ENCODE assay signal across 8 cellular contexts in the genomic region with DNA sequence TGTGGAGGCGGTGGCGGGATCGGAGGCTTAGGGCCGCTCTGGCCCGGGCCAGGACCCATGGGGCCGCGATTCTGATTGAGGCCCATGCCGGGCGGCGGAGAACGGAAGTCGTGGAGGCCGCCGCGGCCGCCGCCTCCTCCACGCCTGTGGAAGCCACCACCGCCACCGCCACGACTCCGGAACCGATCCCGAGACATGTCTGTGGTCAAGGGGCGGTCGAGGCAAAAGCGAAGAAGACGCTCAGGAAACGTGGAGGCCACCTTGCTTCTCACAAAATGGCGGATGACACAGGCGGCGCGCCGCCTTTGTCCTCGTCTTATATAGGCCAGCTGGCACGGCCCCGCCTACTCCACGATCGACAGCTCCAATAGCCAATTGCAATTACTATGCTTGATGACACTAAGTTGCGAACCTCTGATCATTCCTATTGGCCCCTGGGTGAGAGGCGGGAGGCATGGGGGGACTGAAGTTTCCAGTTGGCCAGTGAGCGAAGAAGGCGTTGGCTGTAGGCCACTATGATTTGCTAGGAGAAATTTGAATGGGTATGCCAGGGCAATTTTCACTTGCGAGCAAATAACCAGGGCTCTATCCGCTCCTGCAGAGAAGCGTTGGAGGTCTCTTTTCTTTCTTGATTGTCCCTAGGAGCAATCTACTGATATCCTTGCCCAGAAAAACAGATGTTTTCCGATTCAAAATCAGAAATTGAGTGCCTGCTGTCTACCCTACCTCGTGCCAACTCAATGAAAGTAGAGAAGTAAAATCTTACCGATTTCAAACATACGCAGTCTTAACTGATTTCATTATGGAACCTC. TPM values are rescaled to one million over a fixed set of nuclear protein-coding genes. Genes with fewer than 3 reads are reported as not detected.
DNase-seq lines count a peak whose midpoint lies in the region; ATAC-seq and TF ChIP-seq lines count a peak whose summit lies in the region.

A gene with protein sequence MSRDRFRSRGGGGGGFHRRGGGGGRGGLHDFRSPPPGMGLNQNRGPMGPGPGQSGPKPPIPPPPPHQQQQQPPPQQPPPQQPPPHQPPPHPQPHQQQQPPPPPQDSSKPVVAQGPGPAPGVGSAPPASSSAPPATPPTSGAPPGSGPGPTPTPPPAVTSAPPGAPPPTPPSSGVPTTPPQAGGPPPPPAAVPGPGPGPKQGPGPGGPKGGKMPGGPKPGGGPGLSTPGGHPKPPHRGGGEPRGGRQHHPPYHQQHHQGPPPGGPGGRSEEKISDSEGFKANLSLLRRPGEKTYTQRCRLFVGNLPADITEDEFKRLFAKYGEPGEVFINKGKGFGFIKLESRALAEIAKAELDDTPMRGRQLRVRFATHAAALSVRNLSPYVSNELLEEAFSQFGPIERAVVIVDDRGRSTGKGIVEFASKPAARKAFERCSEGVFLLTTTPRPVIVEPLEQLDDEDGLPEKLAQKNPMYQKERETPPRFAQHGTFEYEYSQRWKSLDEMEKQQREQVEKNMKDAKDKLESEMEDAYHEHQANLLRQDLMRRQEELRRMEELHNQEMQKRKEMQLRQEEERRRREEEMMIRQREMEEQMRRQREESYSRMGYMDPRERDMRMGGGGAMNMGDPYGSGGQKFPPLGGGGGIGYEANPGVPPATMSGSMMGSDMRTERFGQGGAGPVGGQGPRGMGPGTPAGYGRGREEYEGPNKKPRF (minus strand): TSS at position 293 of the 812 bp plus-strand sequence. CDS start 96 bp downstream, at position 197.

- peaks cover 24% of the 10 kb centered on the region for H3K36me3 ChIP-seq in GM06990 (ENCODE audit: control insufficient read depth, insufficient read depth, low read length)
- peaks cover 33 to 37% of the 10 kb centered on the region in 2 experiments for H3K36me3 ChIP-seq in SK-N-SH (replicated peaks in 1 of 2; ENCODE audit: control insufficient read depth in 1 of 2, insufficient read depth in 2 of 2, low read length in 1 of 2)

- H3K27me3 ChIP-seq in GM06990 (replicated peaks; ENCODE audit: control insufficient read depth, insufficient read depth, low read length) (no peaks in the 10 kb centered on the region), SK-N-SH (ENCODE audit: insufficient read depth) (no peaks in the 10 kb centered on the region)

- peak; percentile 94 for DNase-seq in GM06990 (ENCODE audit: extremely low read depth, insufficient read length)
- DNase-seq in NCI-H1048 (lab: John Stamatoyannopoulos, UW): peak; percentile 87
- DNase-seq in SK-N-SH: peak; percentile 97
- DNase-seq in activated naive CD4-positive, alpha-beta T cell treated with anti-CD3 and anti-CD28 coated beads, Interleukin-2, amount 50 U/mL, for 16 hours: peak; percentile 94
- DNase-seq in germinal center (ENCODE audit: low spot score): peak; percentile 100
- DNase-seq in non-pigmented ciliary epithelial cell (ENCODE audit: low read depth): peak; percentile 98
- peak; percentile 100 for DNase-seq in superior temporal gyrus (ENCODE audit: extremely low spot score)

- 2% methylated on average over 43 of the region's 50 CpGs for WGBS in SK-N-SH (ENCODE audit: low lambda C conversion rate)

- H3F3A ChIP-seq in SK-N-SH (replicated peaks; ENCODE audit: insufficient read depth): peaks cover 14% of the 10 kb centered on the region

- TF ChIP-seq CTCF in GM06990 (IDR thresholded peaks at IDR 0.05; ENCODE audit: insufficient read depth, low read length, poor library complexity, severe bottlenecking): no peak
- no peak for TF ChIP-seq CTCF in SK-N-SH (IDR thresholded peaks at IDR 0.05)

- TF ChIP-seq RAD21 in SK-N-SH (IDR thresholded peaks at IDR 0.05; ENCODE audit: low read length): no peak

- peak within 1 kb of the TSS; percentile 82 to 87 for H3K27ac ChIP-seq in SK-N-SH (ENCODE audit: low read depth in 2 of 2, low read length in 1 of 2)

- peak within 1 kb of the TSS; percentile 82 for H2AFZ ChIP-seq in SK-N-SH (ENCODE audit: low read depth)

- peak within 1 kb of the TSS; percentile 80 for H3K4me2 ChIP-seq in SK-N-SH

- no peaks in the 10 kb centered on the region for H3K9me3 ChIP-seq in SK-N-SH

- POLR2A ChIA-PET in SK-N-SH (lab: Yijun Ruan, JAX): interaction anchor here (0.6 to 1.1 kb wide), 13 partner anchors 9 to 407 kb away, joined by 3 to 8 read pairs (median 3); a partner anchor contains a TSS

- no peak for TF ChIP-seq EP300 in SK-N-SH (IDR thresholded peaks at IDR 0.05; ENCODE audit: borderline replicate concordance in 1 of 2, low read depth in 1 of 2, low read length in 1 of 2)

- peaks cover 52% of the 10 kb centered on the region for H3K79me2 ChIP-seq in SK-N-SH (ENCODE audit: insufficient read depth)

- peaks cover 15 to 19% of the 10 kb centered on the region in 2 experiments; a peak in 3 of 4 replicates for H3K4me1 ChIP-seq in SK-N-SH (ENCODE audit: control insufficient read depth in 1 of 2, insufficient read depth in 2 of 2, low read depth in 1 of 2, low read length in 1 of 2)

- CTCF ChIA-PET in SK-N-SH (lab: Yijun Ruan, JAX): no interaction called here

- H3K4me3 ChIP-seq in GM06990 (replicated peaks; ENCODE audit: low read depth, low read length) (peak within 1 kb of the TSS; percentile 97), SK-N-SH (ENCODE audit: low read depth in 2 of 2, low read length in 1 of 2) (peak within 1 kb of the TSS; percentile 78 to 79)

- ATAC-seq in HG02571 (IDR thresholded peaks at IDR 0.05; ENCODE audit: unreplicated experiment): peak; percentile 88

- H3K9ac ChIP-seq in SK-N-SH: peak within 1 kb of the TSS; percentile 99

- H3K9me2 ChIP-seq in SK-N-SH: no peaks in the 10 kb centered on the region

- H4K20me1 ChIP-seq in SK-N-SH (ENCODE audit: insufficient read depth): peaks cover 39% of the 10 kb centered on the region

TF ChIP-seq in SK-N-SH, 30 proteins besides CTCF, POLR2A, EP300 and RAD21 (continues in another document):
- TF ChIP-seq, protein P1, sequence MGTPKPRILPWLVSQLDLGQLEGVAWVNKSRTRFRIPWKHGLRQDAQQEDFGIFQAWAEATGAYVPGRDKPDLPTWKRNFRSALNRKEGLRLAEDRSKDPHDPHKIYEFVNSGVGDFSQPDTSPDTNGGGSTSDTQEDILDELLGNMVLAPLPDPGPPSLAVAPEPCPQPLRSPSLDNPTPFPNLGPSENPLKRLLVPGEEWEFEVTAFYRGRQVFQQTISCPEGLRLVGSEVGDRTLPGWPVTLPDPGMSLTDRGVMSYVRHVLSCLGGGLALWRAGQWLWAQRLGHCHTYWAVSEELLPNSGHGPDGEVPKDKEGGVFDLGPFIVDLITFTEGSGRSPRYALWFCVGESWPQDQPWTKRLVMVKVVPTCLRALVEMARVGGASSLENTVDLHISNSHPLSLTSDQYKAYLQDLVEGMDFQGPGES (IDR thresholded peaks at IDR 0.05; ENCODE audit: low read depth, low read length): peak; percentile 82
- no peak for TF ChIP-seq TCF12 (IDR thresholded peaks at IDR 0.05)
- peak; percentile 99 for TF ChIP-seq POLR2AphosphoS5 (IDR thresholded peaks at IDR 0.05; ENCODE audit: low read depth, low read length)
- TF ChIP-seq EZH2phosphoT487 (IDR thresholded peaks at IDR 0.05; ENCODE audit: borderline replicate concordance, low read depth): no peak
- TF ChIP-seq MXI1 (IDR thresholded peaks at IDR 0.05; ENCODE audit: low read depth, low read length): peak; percentile 91
- peak; percentile 47; the same call in 1 of the 2 replicates for TF ChIP-seq TEAD4 (IDR thresholded peaks at IDR 0.05; ENCODE audit: borderline replicate concordance, insufficient read depth)
- peak; percentile 82; the same call in 1 of the 2 replicates for TF ChIP-seq SIN3A (IDR thresholded peaks at IDR 0.05; ENCODE audit: borderline replicate concordance, low read depth, low read length)
- TF ChIP-seq NRF1 (IDR thresholded peaks at IDR 0.05; ENCODE audit: low read depth, low read length): no peak
- no peak for TF ChIP-seq RXRA (IDR thresholded peaks at IDR 0.05; ENCODE audit: borderline replicate concordance, low read depth)
- no peak for TF ChIP-seq FOSL2 (IDR thresholded peaks at IDR 0.05; ENCODE audit: borderline replicate concordance, low read depth)
- TF ChIP-seq, protein P2, sequence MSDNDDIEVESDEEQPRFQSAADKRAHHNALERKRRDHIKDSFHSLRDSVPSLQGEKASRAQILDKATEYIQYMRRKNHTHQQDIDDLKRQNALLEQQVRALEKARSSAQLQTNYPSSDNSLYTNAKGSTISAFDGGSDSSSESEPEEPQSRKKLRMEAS (IDR thresholded peaks at IDR 0.05; ENCODE audit: low read depth): peak; percentile 87
- TF ChIP-seq, protein P3, sequence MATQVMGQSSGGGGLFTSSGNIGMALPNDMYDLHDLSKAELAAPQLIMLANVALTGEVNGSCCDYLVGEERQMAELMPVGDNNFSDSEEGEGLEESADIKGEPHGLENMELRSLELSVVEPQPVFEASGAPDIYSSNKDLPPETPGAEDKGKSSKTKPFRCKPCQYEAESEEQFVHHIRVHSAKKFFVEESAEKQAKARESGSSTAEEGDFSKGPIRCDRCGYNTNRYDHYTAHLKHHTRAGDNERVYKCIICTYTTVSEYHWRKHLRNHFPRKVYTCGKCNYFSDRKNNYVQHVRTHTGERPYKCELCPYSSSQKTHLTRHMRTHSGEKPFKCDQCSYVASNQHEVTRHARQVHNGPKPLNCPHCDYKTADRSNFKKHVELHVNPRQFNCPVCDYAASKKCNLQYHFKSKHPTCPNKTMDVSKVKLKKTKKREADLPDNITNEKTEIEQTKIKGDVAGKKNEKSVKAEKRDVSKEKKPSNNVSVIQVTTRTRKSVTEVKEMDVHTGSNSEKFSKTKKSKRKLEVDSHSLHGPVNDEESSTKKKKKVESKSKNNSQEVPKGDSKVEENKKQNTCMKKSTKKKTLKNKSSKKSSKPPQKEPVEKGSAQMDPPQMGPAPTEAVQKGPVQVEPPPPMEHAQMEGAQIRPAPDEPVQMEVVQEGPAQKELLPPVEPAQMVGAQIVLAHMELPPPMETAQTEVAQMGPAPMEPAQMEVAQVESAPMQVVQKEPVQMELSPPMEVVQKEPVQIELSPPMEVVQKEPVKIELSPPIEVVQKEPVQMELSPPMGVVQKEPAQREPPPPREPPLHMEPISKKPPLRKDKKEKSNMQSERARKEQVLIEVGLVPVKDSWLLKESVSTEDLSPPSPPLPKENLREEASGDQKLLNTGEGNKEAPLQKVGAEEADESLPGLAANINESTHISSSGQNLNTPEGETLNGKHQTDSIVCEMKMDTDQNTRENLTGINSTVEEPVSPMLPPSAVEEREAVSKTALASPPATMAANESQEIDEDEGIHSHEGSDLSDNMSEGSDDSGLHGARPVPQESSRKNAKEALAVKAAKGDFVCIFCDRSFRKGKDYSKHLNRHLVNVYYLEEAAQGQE (IDR thresholded peaks at IDR 0.05; ENCODE audit: low read depth, low read length): peak; percentile 55; the same call in 1 of the 2 replicates
- no peak for TF ChIP-seq SMC3 (IDR thresholded peaks at IDR 0.05; ENCODE audit: low read depth, low read length)
- TF ChIP-seq YY1 (IDR thresholded peaks at IDR 0.05; ENCODE audit: low read depth): peak; percentile 94
- TF ChIP-seq FOXM1 (IDR thresholded peaks at IDR 0.05; ENCODE audit: low read depth): peak; percentile 87

RNA-seq across cellular contexts. Expression of the gene that starts here (rescaled TPM):
- polyA plus RNA-seq in SK-N-SH (2012; rRNA removed): 85.6 and 88.1 TPM in 2 replicates
- polyA plus RNA-seq in SK-N-SH (2012; cell fraction: cytosol; rRNA removed): 66.5 and 86.3 TPM in 2 replicates
- 214 and 361 TPM in 2 replicates for polyA plus RNA-seq in SK-N-SH (2012; cell fraction: nucleus; rRNA removed)

Comparison
In these comparisons a context has a peak if more than half of its experiments do, and no peak if none do; other contexts are left out.
1. Peak in every context shown above with its lines: DNase-seq, ATAC-seq, H3K4me3 ChIP-seq and H3K27ac ChIP-seq.